ENCODE assay signal across 1 cellular context in the genomic region with DNA sequence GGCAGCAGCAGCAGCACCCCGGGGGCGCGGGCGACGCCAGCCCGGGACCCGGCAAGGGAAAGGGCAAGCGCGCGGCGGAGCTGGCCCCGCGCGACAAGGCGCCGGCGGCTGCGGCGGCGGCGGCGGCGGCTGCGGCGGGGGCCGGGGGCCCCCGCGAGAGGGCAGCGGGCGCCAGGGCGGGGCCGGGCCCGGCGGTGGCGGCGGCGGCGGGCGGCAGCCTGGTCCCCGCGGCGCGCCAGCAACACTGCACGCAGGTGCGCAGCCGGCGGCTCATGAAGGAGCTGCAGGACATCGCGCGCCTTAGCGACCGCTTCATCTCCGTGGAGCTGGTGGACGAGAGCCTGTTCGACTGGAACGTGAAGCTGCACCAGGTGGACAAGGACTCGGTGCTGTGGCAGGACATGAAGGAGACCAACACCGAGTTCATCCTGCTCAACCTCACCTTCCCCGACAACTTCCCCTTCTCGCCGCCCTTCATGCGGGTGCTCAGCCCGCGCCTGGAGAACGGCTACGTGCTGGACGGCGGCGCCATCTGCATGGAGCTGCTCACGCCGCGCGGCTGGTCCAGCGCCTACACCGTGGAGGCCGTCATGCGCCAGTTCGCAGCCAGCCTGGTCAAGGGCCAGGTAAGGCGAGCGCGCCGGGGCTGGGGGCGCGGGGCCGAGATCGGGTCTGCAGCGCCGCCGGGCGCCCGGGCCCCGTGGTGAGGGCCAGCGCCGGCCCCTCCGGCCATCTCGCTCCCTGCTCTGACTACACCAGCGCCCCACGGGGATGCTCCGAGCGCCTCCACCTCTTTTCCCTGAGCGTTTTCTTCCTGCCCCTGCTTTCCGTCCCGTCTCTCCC.
TF ChIP-seq lines count a peak whose summit lies in the region.

Gene UBE2QL1 (plus strand): TSS at position 238 of the 843 bp plus-strand sequence. CDS start 35 bp downstream, at position 273.

TF ChIP-seq in A549, 52 proteins besides CTCF, POLR2A, EP300 and RAD21 (continued from another document):
- TF ChIP-seq HMGXB4 (CRISPR knock-in tag; IDR thresholded peaks at IDR 0.05; ENCODE audit: borderline replicate concordance), result no peak
- no peak for TF ChIP-seq ZNF302 (CRISPR knock-in tag; IDR thresholded peaks at IDR 0.05)
- no peak for TF ChIP-seq CHD2 (IDR thresholded peaks at IDR 0.05; ENCODE audit: low read length, partially characterized antibody)
- TF ChIP-seq, protein P1, sequence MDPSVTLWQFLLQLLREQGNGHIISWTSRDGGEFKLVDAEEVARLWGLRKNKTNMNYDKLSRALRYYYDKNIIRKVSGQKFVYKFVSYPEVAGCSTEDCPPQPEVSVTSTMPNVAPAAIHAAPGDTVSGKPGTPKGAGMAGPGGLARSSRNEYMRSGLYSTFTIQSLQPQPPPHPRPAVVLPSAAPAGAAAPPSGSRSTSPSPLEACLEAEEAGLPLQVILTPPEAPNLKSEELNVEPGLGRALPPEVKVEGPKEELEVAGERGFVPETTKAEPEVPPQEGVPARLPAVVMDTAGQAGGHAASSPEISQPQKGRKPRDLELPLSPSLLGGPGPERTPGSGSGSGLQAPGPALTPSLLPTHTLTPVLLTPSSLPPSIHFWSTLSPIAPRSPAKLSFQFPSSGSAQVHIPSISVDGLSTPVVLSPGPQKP (IDR thresholded peaks at IDR 0.05; ENCODE audit: low read depth, low read length), result no peak
- no peak for TF ChIP-seq FOSB (CRISPR knock-in tag; IDR thresholded peaks at IDR 0.05)
- no peak for TF ChIP-seq MAZ (IDR thresholded peaks at IDR 0.05; ENCODE audit: borderline replicate concordance, low read depth, low read length)
- TF ChIP-seq HOXB13 (CRISPR knock-in tag; IDR thresholded peaks at IDR 0.05; ENCODE audit: low read depth), result no peak
- no peak for TF ChIP-seq ZSCAN20 (CRISPR knock-in tag; IDR thresholded peaks at IDR 0.05)
- no peak for TF ChIP-seq HOXA7 (CRISPR knock-in tag; IDR thresholded peaks at IDR 0.05)
- TF ChIP-seq SMC3 (IDR thresholded peaks at IDR 0.05), result no peak
- no peak for TF ChIP-seq ESRRA (IDR thresholded peaks at IDR 0.05; ENCODE audit: borderline replicate concordance, low read length)
